23 cellular contexts compared by ENCODE assay signal in the genomic region with DNA sequence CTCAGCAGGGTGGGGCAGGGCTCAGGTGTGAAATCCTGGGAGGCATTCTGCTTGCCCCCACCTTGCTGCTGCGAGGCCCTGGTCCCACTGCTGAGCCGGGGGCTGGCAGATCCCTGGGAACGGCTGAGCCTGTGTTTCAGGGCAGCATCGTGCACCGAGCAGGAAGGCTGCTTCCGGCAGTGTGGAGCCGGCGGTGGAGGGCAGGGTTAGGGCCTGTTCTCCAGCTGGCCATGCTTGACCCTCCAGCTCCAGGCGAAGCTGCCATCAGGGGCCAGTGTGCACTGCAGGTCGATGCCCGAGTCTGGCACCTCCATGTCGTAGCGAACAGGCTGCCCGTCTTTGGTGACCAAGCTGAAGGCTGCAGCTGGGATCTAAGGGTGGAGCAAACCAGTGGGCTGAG. TPM values are rescaled to one million over a fixed set of nuclear protein-coding genes. Genes with fewer than 3 reads are reported as not detected.
DNase-seq lines count a peak whose midpoint lies in the region; ATAC-seq, FAIRE-seq and TF ChIP-seq lines count a peak whose summit lies in the region.
"Had no signal": no experiment of that assay in that cellular context is flagged by ENCODE, and none has a peak within 500 bp of the region (broad histone marks: within the 10 kb centered on the region; RNA-seq: fewer than 3 reads in every experiment).

No MANE protein-coding gene starts in this region.

- in situ Hi-C loops in Panc1 (cut with HindIII; ENCODE audit: low pct_unique_long_range_greater_than_20kb, low sequenced_read_pairs) = no loop called here

- peak; percentile 21; the same call in 1 of the 2 replicates for TF ChIP-seq POLR2A in GM12892 (IDR thresholded peaks at IDR 0.05; ENCODE audit: low read depth, low read length)
- no peak for TF ChIP-seq POLR2A in spleen (IDR thresholded peaks at IDR 0.05)
- no peak for TF ChIP-seq POLR2A in adrenal gland (IDR thresholded peaks at IDR 0.05)

- no peak overlapping the region for H3K27ac Mint-ChIP-seq in chondrocyte (ENCODE audit: unreplicated experiment)
- H3K27ac Mint-ChIP-seq: CD8-positive, alpha-beta T cell had no signal

- no peaks in the 10 kb centered on the region for H3K9me3 ChIP-seq in Panc1 (ENCODE audit: control insufficient read depth, insufficient read depth, low read depth, low read length)
- no peaks in the 10 kb centered on the region for H3K9me3 ChIP-seq in spleen
- no peaks in the 10 kb centered on the region for H3K9me3 ChIP-seq in adrenal gland (replicated peaks in 1 of 3)
- H3K9me3 ChIP-seq: BLaER1 had no signal

- H3K27me3 ChIP-seq in Panc1 (ENCODE audit: control insufficient read depth, insufficient read depth, low read length) (no peaks in the 10 kb centered on the region), spleen (replicated peaks in 1 of 7) (no peaks in the 10 kb centered on the region), adrenal gland (no peaks in the 10 kb centered on the region)
- H3K27me3 ChIP-seq: BLaER1 had no signal

- H3K36me3 ChIP-seq in Panc1 (ENCODE audit: control insufficient read depth, insufficient read depth, low read length) (peaks cover 6% of the 10 kb centered on the region), spleen (peaks cover 2 to 68% (median 59%) of the 10 kb centered on the region in 6 donors), adrenal gland (replicated peaks in 1 of 2) (peaks cover 0 to 53% of the 10 kb centered on the region in 2 donors)

- peaks cover 31% of the 10 kb centered on the region for H3K36me3 Mint-ChIP-seq in chondrocyte (ENCODE audit: low read depth)

- ATAC-seq in Panc1 (no peak), GM21529 (IDR thresholded peaks at IDR 0.05; ENCODE audit: unreplicated experiment) (no peak)
- ATAC-seq: CD8-positive, alpha-beta T cell had no signal

- H3K27ac ChIP-seq in Panc1 (ENCODE audit: low read length) (peak overlapping the region; percentile 52), spleen (no peak overlapping the region), adrenal gland (no peak overlapping the region)
- H3K27ac ChIP-seq: BLaER1, KMS-11 had no signal

- no peak overlapping the region for H3K4me3 ChIP-seq in Panc1 (ENCODE audit: low read depth in 2 of 2, low read length in 2 of 2)
- H3K4me3 ChIP-seq in spleen = no peak overlapping the region
- no peak overlapping the region for H3K4me3 ChIP-seq in adrenal gland
- H3K4me3 ChIP-seq: BLaER1 had no signal

- POLR2A ChIA-PET in Panc1 (lab: Charles Lee) = interaction anchor here (0.9 kb wide), 1 partner anchor 55 kb away, joined by 3 read pairs; no protein-coding TSS in a partner anchor

- no TSS peak for BruUV-seq in Panc1 (replicated peaks; lab: Mats Ljungman, UMichigan)

- DNase-seq in GM12892 (ENCODE audit: insufficient read length) (no peak), Panc1 (ENCODE audit: low read depth, low spot score) (no peak), chondrocyte (ENCODE audit: low spot score) (peak; percentile 91), spleen (peak; percentile 72), adrenal gland (no peak), HUDEP-2 (lab: John Stamatoyannopoulos, UW; ENCODE audit: unreplicated experiment in 76 of 76) (no peak)
- DNase-seq: ACHN; CD8-positive, alpha-beta T cell; DND-41; H7; NCI-H1092 treated with DMSO at 0.1 percent for 48 hours; NCI-H146; NCI-H2029; NCI-H345; NCI-H526 treated with DMSO at 0.1 percent for 48 hours; OCI-M1; SHP77 had no signal

- H3K27me3 Mint-ChIP-seq in chondrocyte (ENCODE audit: low read depth) = no peaks in the 10 kb centered on the region

- CTCF ChIA-PET in Panc1 (lab: Charles Lee) = no interaction called here

- TF ChIP-seq CTCF in Panc1 (IDR thresholded peaks at IDR 0.05) (no peak), chondrocyte (IDR thresholded peaks at IDR 0.05) (no peak), spleen (IDR thresholded peaks at IDR 0.05 in 8 of 11, conservative IDR thresholded peaks at IDR 0.05 in 3 of 11) (no peak), adrenal gland (IDR thresholded peaks at IDR 0.05) (no peak)

- 88 to 95% (median 94%) methylated on average over 11 to 14 of the region's 14 CpGs; no CpG with 5 or more reads in 1 of the 5 donors for WGBS in spleen, 5 donors
- WGBS in adrenal gland, 4 donors = 80 to 95% (median 95%) methylated on average over 1 to 14 of the region's 14 CpGs; no CpG with 5 or more reads in 1 of the 4 donors

- H3K4me3 Mint-ChIP-seq in chondrocyte (ENCODE audit: unreplicated experiment) = no peak overlapping the region
- H3K4me3 Mint-ChIP-seq: CD8-positive, alpha-beta T cell had no signal

- H3K9me3 Mint-ChIP-seq in chondrocyte (ENCODE audit: low read depth) = no peaks in the 10 kb centered on the region
- H3K9me3 Mint-ChIP-seq: CD8-positive, alpha-beta T cell had no signal

- H3K4me1 ChIP-seq in Panc1 (ENCODE audit: control insufficient read depth, insufficient read depth, low read length) (peaks cover 73% of the 10 kb centered on the region), spleen (peaks cover 0 to 30% (median 22%) of the 10 kb centered on the region in 6 donors), adrenal gland (replicated peaks in 1 of 2) (peaks cover 2 to 18% of the 10 kb centered on the region in 2 donors)

- FAIRE-seq in GM12892 (lab: Jason Lieb, UNC) = no peak
- FAIRE-seq: GM18507, GM19239 had no signal

- intact Hi-C loops in Panc1 (cut with micrococcal nuclease; ENCODE audit: unreplicated experiment) (no loop called here), spleen (cut with DNase I; ENCODE audit: low total_unique reads) (no loop called here), adrenal gland (cut with DNase I) (no loop called here)

- H3K4me1 Mint-ChIP-seq in chondrocyte (ENCODE audit: low read depth) = peaks cover 15% of the 10 kb centered on the region

RNA-seq across cellular contexts. Expression of a gene that starts 2.5 kb away (rescaled TPM):
- 0.74 TPM for polyA plus RNA-seq in GM12892 (2012; ENCODE audit: missing spikeins)
- 0.26 TPM for total RNA-seq in Panc1 (2021; ENCODE audit: unreplicated experiment)
- 0.17 TPM for polyA plus RNA-seq in Panc1 (2012; ENCODE audit: insufficient read length)
- total RNA-seq in chondrocyte = not detected in 3 replicates
- under 1 TPM in 1 of 7 donors, not detected in 6; 0.17 TPM for total RNA-seq in spleen
- polyA plus RNA-seq in spleen = under 1 TPM in 2 of 3 donors, not detected in 1; 0.08 to 0.09 TPM
- total RNA-seq in adrenal gland = under 1 TPM in 1 of 8 donors, not detected in 7; 0.11 TPM
- polyA plus RNA-seq in adrenal gland = not detected
- total RNA-seq: RPMI7951 had no signal

RNA-seq across cellular contexts. Expression of a gene that starts 42.7 kb away (rescaled TPM):
- polyA plus RNA-seq in GM12892 (2012; ENCODE audit: missing spikeins) = 54.8 TPM
- total RNA-seq in Panc1 (2021; ENCODE audit: unreplicated experiment) (20.0 TPM), chondrocyte (0.89 to 2.0 TPM (median 1.8 TPM) in 3 replicates), spleen (100 to 1,000 TPM; 113 to 281 (median 190) TPM), adrenal gland (10 to 100 TPM in 6 of 8 donors, 1 to 10 TPM in 2; 6.7 to 20.3 (median 15.3) TPM)
- 23.8 TPM for polyA plus RNA-seq in Panc1 (2012; ENCODE audit: insufficient read length)
- polyA plus RNA-seq in spleen (10 to 100 TPM; 40.8 to 71.8 (median 62.8) TPM), adrenal gland (10 to 100 TPM in 2 of 3 donors, 1 to 10 TPM in 1; 3.6 to 31.9 (median 13.7) TPM)

RNA-seq across cellular contexts. Expression of a gene that starts 52.4 kb away (rescaled TPM):
- polyA plus RNA-seq in GM12892 (2012; ENCODE audit: missing spikeins) = 13.9 TPM
- total RNA-seq in Panc1 (2021; ENCODE audit: unreplicated experiment) (80.8 TPM), chondrocyte (3.9 to 8.6 TPM (median 5.2 TPM) in 3 replicates), spleen (10 to 100 TPM; 22.1 to 36.3 (median 32.1) TPM), adrenal gland (1 to 10 TPM; 2.4 to 9.7 (median 7.2) TPM)
- polyA plus RNA-seq in Panc1 (2012; ENCODE audit: insufficient read length) = 60.3 TPM
- polyA plus RNA-seq in spleen (10 to 100 TPM; 17.3 to 18.8 (median 18.0) TPM), adrenal gland (10 to 100 TPM in 1 of 3 donors, 1 to 10 TPM in 2; 2.9 to 14.7 (median 7.7) TPM)

Comparison
In these comparisons a context has a peak if more than half of its experiments do, and no peak if none do; other contexts are left out.
1. DNase-seq: peak in chondrocyte (single experiment) and spleen (single experiment); none in GM12892 (single experiment), Panc1 (single experiment), adrenal gland (0 of 7) and HUDEP-2 (0 of 76).